9 cellular contexts compared by ENCODE assay signal in the genomic region with DNA sequence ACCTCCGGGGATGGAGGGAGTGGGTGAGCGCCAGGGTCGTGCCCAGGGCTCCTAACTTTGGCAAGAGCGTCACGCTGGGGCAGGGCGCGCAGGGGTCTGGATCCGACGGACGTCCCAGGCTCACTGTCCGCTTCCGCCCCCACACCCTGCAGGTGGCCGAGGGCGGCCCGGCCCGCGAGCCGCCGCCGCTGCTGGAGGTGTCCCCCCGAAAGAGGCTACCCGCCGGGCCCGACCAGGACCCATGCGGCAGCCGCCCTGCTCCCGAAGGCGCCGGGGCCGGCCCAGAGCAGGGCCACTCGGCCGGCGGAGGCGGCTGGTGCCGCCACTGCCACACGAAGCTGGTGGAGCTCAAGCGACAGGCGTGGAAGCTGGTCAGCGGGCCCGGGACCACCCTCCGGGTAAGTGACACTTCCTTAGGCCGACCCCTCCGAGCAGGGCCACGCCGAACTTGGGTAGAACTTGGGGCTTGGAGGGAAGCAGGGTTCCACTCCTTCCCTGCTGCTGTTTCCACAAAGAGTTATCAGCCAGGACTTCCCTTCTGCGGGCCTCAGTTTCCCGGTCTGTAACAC. TPM values are rescaled to one million over a fixed set of nuclear protein-coding genes. Genes with fewer than 3 reads are reported as not detected.
DNase-seq lines count a peak whose midpoint lies in the region; ATAC-seq and TF ChIP-seq lines count a peak whose summit lies in the region.
"Had no signal": no experiment of that assay in that cellular context is flagged by ENCODE, and none has a peak within 500 bp of the region (broad histone marks: within the 10 kb centered on the region; RNA-seq: fewer than 3 reads in every experiment).

No MANE protein-coding gene starts in this region.

- intact Hi-C loops in left cardiac atrium (cut with DNase I), result loop anchor here in 1 of 2 donors (5.0 kb wide), 1 partner anchor 423 kb away; no protein-coding TSS in a partner anchor

- no peaks in the 10 kb centered on the region for H3K9me3 ChIP-seq in BE2C

- TF ChIP-seq POLR2A in GM18505 (IDR thresholded peaks at IDR 0.05; ENCODE audit: borderline replicate concordance, extremely low read depth, insufficient read depth, insufficient read length), result no peak

- peaks cover 22% of the 10 kb centered on the region for H3K4me1 Mint-ChIP-seq in osteocyte (ENCODE audit: unreplicated experiment)

- POLR2A ChIA-PET in RWPE1 (lab: Yijun Ruan, JAX; ENCODE audit: low non-redundant PET), result no interaction called here

- H3K36me3 Mint-ChIP-seq in osteocyte (ENCODE audit: unreplicated experiment), result no peaks in the 10 kb centered on the region

- peaks cover 21% of the 10 kb centered on the region for H3K27me3 Mint-ChIP-seq in osteocyte (ENCODE audit: unreplicated experiment)

- H3K27me3 ChIP-seq in BE2C, result no peaks in the 10 kb centered on the region

- ATAC-seq in left cardiac atrium (no peak), HG03460 (IDR thresholded peaks at IDR 0.05; ENCODE audit: unreplicated experiment) (no peak), GM18505 (IDR thresholded peaks at IDR 0.05; ENCODE audit: unreplicated experiment) (no peak)

- no peak for TF ChIP-seq CTCF in BE2C (IDR thresholded peaks at IDR 0.05; ENCODE audit: low read depth, low read length)
- no peak for TF ChIP-seq CTCF in RWPE1 (conservative IDR thresholded peaks at IDR 0.05; ENCODE audit: low read depth)
- TF ChIP-seq CTCF in osteocyte (IDR thresholded peaks at IDR 0.05), result no peak

- H3K27ac ChIP-seq in RWPE1, result peak overlapping the region; percentile 16; the same call in 1 of the 2 replicates

- H3K4me3 ChIP-seq in BE2C (ENCODE audit: low read depth, low read length), result peak overlapping the region; percentile 87

- no peaks in the 10 kb centered on the region for H3K9me3 Mint-ChIP-seq in osteocyte (ENCODE audit: unreplicated experiment)

- H3K27ac Mint-ChIP-seq in osteocyte (ENCODE audit: unreplicated experiment), result no peak overlapping the region

- H3K4me1 ChIP-seq in BE2C, result peaks cover 20% of the 10 kb centered on the region

- peak overlapping the region; percentile 54 for H3K4me3 Mint-ChIP-seq in osteocyte (ENCODE audit: unreplicated experiment)

- no peak for DNase-seq in BE2C
- no peak for DNase-seq in RWPE1 (ENCODE audit: low spot score)
- peak; percentile 28 for DNase-seq in left cardiac atrium
- DNase-seq in osteocyte (ENCODE audit: extremely low spot score, unreplicated experiment), result no peak
- DNase-seq in activated gamma-delta T cell treated with Interleukin-2 at 50 U/mL for 16 hours, result no peak
- DNase-seq in NCI-H82 (lab: John Stamatoyannopoulos, UW), result no peak
- DNase-seq: MM.1S had no signal

- CTCF ChIA-PET in RWPE1 (lab: Yijun Ruan, JAX), result interaction anchor here (1.6 kb wide), 1 partner anchor 425 kb away, joined by 8 read pairs; no protein-coding TSS in a partner anchor

- peaks cover 44% of the 10 kb centered on the region for H3K36me3 ChIP-seq in BE2C

RNA-seq across cellular contexts. Expression of a gene that starts 0.6 kb away (rescaled TPM):
- 87.1 TPM for polyA plus RNA-seq in BE2C (2012; ENCODE audit: insufficient read depth, insufficient read length, low read depth)
- total RNA-seq in left cardiac atrium, result 1 to 10 TPM; 7.6 to 8.1 TPM
- total RNA-seq in osteocyte, result 4.5 and 4.6 TPM in 2 replicates

RNA-seq across cellular contexts. Expression of a gene that starts 53.5 kb away (rescaled TPM):
- not detected for polyA plus RNA-seq in BE2C (2012; ENCODE audit: insufficient read depth, insufficient read length, low read depth)
- total RNA-seq in left cardiac atrium (100 to 1,000 TPM in 1 of 2 donors, 10 to 100 TPM in 1; 92.0 to 168 TPM), osteocyte (not detected in 2 replicates)

Comparison
In these comparisons a context has a peak if more than half of its experiments do, and no peak if none do; other contexts are left out.
1. RNA of a gene that starts 53.5 kb away (total RNA-seq): 92.0 to 168 TPM in left cardiac atrium; not detected in osteocyte; every median in the first group is over 10 times any median in the second.